ENCODE assay signal across 19 cellular contexts in genomic region chr20:31790401-31790800, GRCh38. TPM values are rescaled to one million over a fixed set of nuclear protein-coding genes. Genes with fewer than 3 reads are reported as not detected.
DNase-seq lines count a peak whose midpoint lies in the region; FAIRE-seq and TF ChIP-seq lines count a peak whose summit lies in the region.
"Had no signal": no experiment of that assay in that cellular context is flagged by ENCODE, and none has a peak within 500 bp of the region (broad histone marks: within the 10 kb centered on the region; RNA-seq: fewer than 3 reads in every experiment).

No MANE protein-coding gene starts in this region.

- H3K4me1 Mint-ChIP-seq in astrocyte (ENCODE audit: low read depth, unreplicated experiment) = peaks cover 3% of the 10 kb centered on the region
- H3K4me1 Mint-ChIP-seq: CD14-positive monocyte had no signal

- no peak overlapping the region for H3K27ac Mint-ChIP-seq in astrocyte (ENCODE audit: unreplicated experiment)
- H3K27ac Mint-ChIP-seq: CD14-positive monocyte; CD8-positive, alpha-beta T cell; HFFc6 had no signal

- peaks cover 15% of the 10 kb centered on the region for H3F3A ChIP-seq in GM23248 (ENCODE audit: insufficient read depth)

- H3K4me1 ChIP-seq in GM23248 (ENCODE audit: insufficient read depth) (peaks cover 25% of the 10 kb centered on the region), astrocyte (ENCODE audit: insufficient read depth, low read length) (no peaks in the 10 kb centered on the region), osteoblast (ENCODE audit: insufficient read depth, low read length) (peaks cover 21% of the 10 kb centered on the region)
- H3K4me1 ChIP-seq: A549 had no signal

- no peaks in the 10 kb centered on the region for H3K9me3 Mint-ChIP-seq in astrocyte (ENCODE audit: unreplicated experiment)
- H3K9me3 Mint-ChIP-seq: CD14-positive monocyte; CD8-positive, alpha-beta T cell; HFFc6 had no signal

- H2AFZ ChIP-seq in GM23248 (no peak overlapping the region), astrocyte (ENCODE audit: low read depth, low read length) (no peak overlapping the region), osteoblast (ENCODE audit: low read length) (no peak overlapping the region)

- no peaks in the 10 kb centered on the region for H3K27me3 Mint-ChIP-seq in astrocyte (ENCODE audit: low read depth, unreplicated experiment)

- no peaks in the 10 kb centered on the region for H3K9me3 ChIP-seq in GM23248 (ENCODE audit: low read depth)
- no peaks in the 10 kb centered on the region for H3K9me3 ChIP-seq in astrocyte (ENCODE audit: insufficient read depth, low read depth, low read length)
- H3K9me3 ChIP-seq in osteoblast (ENCODE audit: low read depth, low read length) = no peaks in the 10 kb centered on the region
- H3K9me3 ChIP-seq: A549 had no signal

- no peak overlapping the region for H3K4me3 Mint-ChIP-seq in astrocyte (ENCODE audit: unreplicated experiment)
- H3K4me3 Mint-ChIP-seq: CD14-positive monocyte; CD8-positive, alpha-beta T cell; HFFc6 had no signal

- peaks cover 6% of the 10 kb centered on the region for H3K36me3 Mint-ChIP-seq in astrocyte (ENCODE audit: low read depth, unreplicated experiment)
- H3K36me3 Mint-ChIP-seq: CD8-positive, alpha-beta T cell had no signal

- no peak for FAIRE-seq in astrocyte (lab: Jason Lieb, UNC)
- FAIRE-seq: A549, GM12892, GM19239, H1, HepG2, HTR-8/SVneo had no signal

- DNase-seq in GM23248 = peak; percentile 14
- DNase-seq in astrocyte (ENCODE audit: low read depth) = peak; percentile 28
- no peak for DNase-seq in osteoblast (ENCODE audit: insufficient read length, low spot score, missing footprints)
- no peak for DNase-seq in dermis blood vessel endothelial cell
- DNase-seq in ecto neural progenitor cell (ENCODE audit: low spot score) = no peak
- DNase-seq in cerebellar nuclear complex (lab: John Stamatoyannopoulos, UW) = no peak
- no peak for DNase-seq in globus pallidus (ENCODE audit: low spot score)
- DNase-seq: CD8-positive, alpha-beta T cell; COR-L47; HCEC 1CT; HFFc6 had no signal

- H3K27me3 ChIP-seq in GM23248 (replicated peaks; ENCODE audit: insufficient read depth) = no peaks in the 10 kb centered on the region
- no peaks in the 10 kb centered on the region for H3K27me3 ChIP-seq in astrocyte (ENCODE audit: insufficient read depth, low read length)
- H3K27me3 ChIP-seq in osteoblast (ENCODE audit: insufficient read depth, low read length) = no peaks in the 10 kb centered on the region

- H4K20me1 ChIP-seq in GM23248 (ENCODE audit: insufficient read depth) (no peaks in the 10 kb centered on the region), astrocyte (ENCODE audit: insufficient read depth, low read length) (peaks cover 7% of the 10 kb centered on the region), osteoblast (ENCODE audit: insufficient read depth, low read length) (no peaks in the 10 kb centered on the region)

- H3K4me2 ChIP-seq in GM23248 (ENCODE audit: unreplicated experiment) (no peak overlapping the region), astrocyte (ENCODE audit: low read length) (no peak overlapping the region), osteoblast (ENCODE audit: insufficient read depth, low read length) (no peak overlapping the region)
- H3K4me2 ChIP-seq: A549 had no signal

- H3K79me2 ChIP-seq in GM23248 (ENCODE audit: insufficient read depth) = no peaks in the 10 kb centered on the region; the same call in 1 of the 2 replicates
- peaks cover 26% of the 10 kb centered on the region for H3K79me2 ChIP-seq in astrocyte (ENCODE audit: insufficient read depth, low read length)
- peaks cover 32% of the 10 kb centered on the region for H3K79me2 ChIP-seq in osteoblast (ENCODE audit: insufficient read depth, low read length)

- H3K9me2 ChIP-seq in GM23248 (ENCODE audit: insufficient read depth) = no peaks in the 10 kb centered on the region

- WGBS in GM23248 (ENCODE audit: low coverage in 1 of 2, low lambda C conversion rate in 2 of 2, missing lambda C conversion rate in 2 of 2), 2 experiments = 81 to 87% methylated on average over 3 of the region's 3 CpGs

- 0 out of 2 replicates have a peak, but pooled peaks cover 3% of the 10 kb centered on the region for H3K36me3 ChIP-seq in GM23248 (ENCODE audit: low read depth)
- H3K36me3 ChIP-seq in astrocyte (ENCODE audit: insufficient read depth, low read length) = peaks cover 31% of the 10 kb centered on the region
- peaks cover 48% of the 10 kb centered on the region for H3K36me3 ChIP-seq in osteoblast (ENCODE audit: insufficient read depth, low read length)

- in situ Hi-C loops in GM23248 (cut with MboI) = no loop called here

- H3K27ac ChIP-seq in GM23248 = no peak overlapping the region
- no peak overlapping the region for H3K27ac ChIP-seq in astrocyte (ENCODE audit: low read depth, low read length)
- H3K27ac ChIP-seq in osteoblast (ENCODE audit: low read depth, low read length) = peak overlapping the region; percentile 88
- H3K27ac ChIP-seq: A549 had no signal

- H3K4me3 ChIP-seq in GM23248 (no peak overlapping the region), astrocyte (ENCODE audit: insufficient read depth, low read depth, low read length) (no peak overlapping the region), osteoblast (ENCODE audit: insufficient read depth, low read length) (no peak overlapping the region)
- H3K4me3 ChIP-seq: A549 had no signal

- no peak for TF ChIP-seq CTCF in astrocyte (IDR thresholded peaks at IDR 0.05; ENCODE audit: insufficient read depth, low read depth, low read length)
- no peak for TF ChIP-seq CTCF in osteoblast (IDR thresholded peaks at IDR 0.05; ENCODE audit: extremely low read depth, low read depth, low read length)

- no peak overlapping the region for H3K9ac ChIP-seq in GM23248
- H3K9ac ChIP-seq in astrocyte (ENCODE audit: low read length) = no peak overlapping the region

RNA-seq across cellular contexts. Expression of gene MYLK2, which starts 28.8 kb away (rescaled TPM):
- total RNA-seq in GM23248 (2014; rRNA removed; shearing (Covaris generic)) = 0.63 TPM in 1 of 2 replicates, not detected in the other
- not detected in 2 replicates for polyA plus RNA-seq in GM23248 (2016; fragmentation: Nextera tagmentation; extraction: Ambion mirVana)
- 2.1 and 3.1 TPM in 2 replicates for total RNA-seq in astrocyte
- under 0.01 and 0.36 TPM in 2 replicates for total RNA-seq in osteoblast
- 8.5 and 8.7 TPM in 2 replicates for total RNA-seq in dermis blood vessel endothelial cell
- total RNA-seq: CD8-positive, alpha-beta T cell had no signal
- polyA plus RNA-seq: AG04450, CD14-positive monocyte, HepG2 had no signal

RNA-seq across cellular contexts. Expression of gene TPX2, which starts 51.3 kb away (rescaled TPM):
- total RNA-seq in GM23248 (2014; rRNA removed; shearing (Covaris generic)) = 35.5 and 39.6 TPM in 2 replicates
- 37.6 and 37.7 TPM in 2 replicates for polyA plus RNA-seq in GM23248 (2016; fragmentation: Nextera tagmentation; extraction: Ambion mirVana)
- total RNA-seq in astrocyte (31.7 and 41.6 TPM in 2 replicates), osteoblast (16.2 and 18.5 TPM in 2 replicates), dermis blood vessel endothelial cell (16.5 and 81.7 TPM in 2 replicates)

RNA-seq across cellular contexts. Expression of gene FOXS1, which starts 55.0 kb away (rescaled TPM):
- total RNA-seq in GM23248 (2014; rRNA removed; shearing (Covaris generic)) = not detected in 2 replicates
- polyA plus RNA-seq in GM23248 (2016; fragmentation: Nextera tagmentation; extraction: Ambion mirVana) = not detected in 2 replicates
- total RNA-seq in astrocyte (26.0 and 37.1 TPM in 2 replicates), osteoblast (under 0.01 and 0.36 TPM in 2 replicates), dermis blood vessel endothelial cell (0.09 TPM in 1 of 2 replicates, not detected in the other)
- total RNA-seq: CD8-positive, alpha-beta T cell; H1; HepG2; HFFc6 had no signal
- polyA plus RNA-seq: AG04450, CD14-positive monocyte, HepG2 had no signal

Comparison
In these comparisons a context has a peak if more than half of its experiments do, and no peak if none do; other contexts are left out.
1. DNase-seq: peak in GM23248 (single experiment) and astrocyte (single experiment); none in osteoblast (single experiment), dermis blood vessel endothelial cell (single experiment), ecto neural progenitor cell (single experiment), cerebellar nuclear complex (0 of 2) and globus pallidus (single experiment).
2. RNA of gene FOXS1, which starts 55.0 kb away (total RNA-seq): 26.0 to 37.1 TPM in astrocyte; under 0.01 to 0.36 TPM in osteoblast, not detected in GM23248 and 0.09 TPM in dermis blood vessel endothelial cell; every median in the first group is over 10 times any median in the second.